1 cellular context compared by ENCODE assay signal in the genomic region with DNA sequence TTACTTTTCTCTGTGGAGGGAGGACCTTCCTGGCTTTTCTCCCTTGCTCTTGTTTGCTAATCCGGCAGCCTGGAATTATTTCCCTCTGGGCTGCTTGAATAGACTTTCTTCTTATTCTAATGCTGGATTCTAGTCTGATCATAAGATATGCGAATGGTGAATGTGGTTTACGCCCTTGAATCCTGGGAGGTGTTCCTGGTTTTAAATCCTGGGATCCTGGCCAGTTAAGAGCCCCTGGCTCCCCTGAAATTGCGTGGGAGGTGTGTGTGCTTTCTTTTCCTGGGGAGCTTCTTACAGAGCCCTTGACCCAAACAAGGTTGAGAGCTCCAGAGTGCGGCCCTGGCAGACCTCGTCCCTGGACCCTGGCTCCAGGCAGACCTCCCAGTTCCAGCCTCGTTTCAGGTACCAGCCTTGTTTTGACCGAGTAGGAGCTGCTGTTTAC.
TF ChIP-seq lines count a peak whose summit lies in the region.

No MANE protein-coding gene starts in this region.

TF ChIP-seq in IMR-90, 13 proteins besides CTCF, POLR2A, EP300 and RAD21:
- no peak for TF ChIP-seq SMC3 (IDR thresholded peaks at IDR 0.05; ENCODE audit: low read depth, low read length)
- TF ChIP-seq, protein P1, sequence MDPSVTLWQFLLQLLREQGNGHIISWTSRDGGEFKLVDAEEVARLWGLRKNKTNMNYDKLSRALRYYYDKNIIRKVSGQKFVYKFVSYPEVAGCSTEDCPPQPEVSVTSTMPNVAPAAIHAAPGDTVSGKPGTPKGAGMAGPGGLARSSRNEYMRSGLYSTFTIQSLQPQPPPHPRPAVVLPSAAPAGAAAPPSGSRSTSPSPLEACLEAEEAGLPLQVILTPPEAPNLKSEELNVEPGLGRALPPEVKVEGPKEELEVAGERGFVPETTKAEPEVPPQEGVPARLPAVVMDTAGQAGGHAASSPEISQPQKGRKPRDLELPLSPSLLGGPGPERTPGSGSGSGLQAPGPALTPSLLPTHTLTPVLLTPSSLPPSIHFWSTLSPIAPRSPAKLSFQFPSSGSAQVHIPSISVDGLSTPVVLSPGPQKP (IDR thresholded peaks at IDR 0.05; ENCODE audit: borderline replicate concordance, low read depth, low read length), result no peak
- no peak for TF ChIP-seq RFX5 (IDR thresholded peaks at IDR 0.05; ENCODE audit: low read depth, low read length)
- no peak for TF ChIP-seq MAFK (IDR thresholded peaks at IDR 0.05; ENCODE audit: low read depth, low read length)
- no peak for TF ChIP-seq NFE2L2 (IDR thresholded peaks at IDR 0.05; ENCODE audit: low read depth, low read length)
- TF ChIP-seq, protein P2, sequence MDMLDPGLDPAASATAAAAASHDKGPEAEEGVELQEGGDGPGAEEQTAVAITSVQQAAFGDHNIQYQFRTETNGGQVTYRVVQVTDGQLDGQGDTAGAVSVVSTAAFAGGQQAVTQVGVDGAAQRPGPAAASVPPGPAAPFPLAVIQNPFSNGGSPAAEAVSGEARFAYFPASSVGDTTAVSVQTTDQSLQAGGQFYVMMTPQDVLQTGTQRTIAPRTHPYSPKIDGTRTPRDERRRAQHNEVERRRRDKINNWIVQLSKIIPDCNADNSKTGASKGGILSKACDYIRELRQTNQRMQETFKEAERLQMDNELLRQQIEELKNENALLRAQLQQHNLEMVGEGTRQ (IDR thresholded peaks at IDR 0.05; ENCODE audit: low read depth, low read length), result no peak
- no peak for TF ChIP-seq MAZ (IDR thresholded peaks at IDR 0.05; ENCODE audit: borderline replicate concordance, low read depth, low read length)
- no peak for TF ChIP-seq MXI1 (IDR thresholded peaks at IDR 0.05; ENCODE audit: borderline replicate concordance, low read depth, low read length)
- no peak for TF ChIP-seq FOS (IDR thresholded peaks at IDR 0.05; ENCODE audit: low read depth, low read length)
- TF ChIP-seq RCOR1 (IDR thresholded peaks at IDR 0.05; ENCODE audit: insufficient replicate concordance, low read length), result no peak
- TF ChIP-seq BHLHE40 (IDR thresholded peaks at IDR 0.05; ENCODE audit: low read depth, low read length), result no peak
- TF ChIP-seq CEBPB (IDR thresholded peaks at IDR 0.05; ENCODE audit: low read depth, low read length), result no peak
